ENCODE assay signal across 13 cellular contexts in genomic region chr6:29763491-29764289, GRCh38. TPM values are rescaled to one million over a fixed set of nuclear protein-coding genes. Genes with fewer than 3 reads are reported as not detected.
A peak's percentile ranks its signal among the peaks of the same experiment; 100 is the strongest.
DNase-seq lines count a peak whose midpoint lies in the region; ATAC-seq and TF ChIP-seq lines count a peak whose summit lies in the region.
"Had no signal": no experiment of that assay in that cellular context is flagged by ENCODE, and none has a peak within 500 bp of the region (broad histone marks: within the 10 kb centered on the region; RNA-seq: fewer than 3 reads in every experiment).

No MANE protein-coding gene starts in this region.

- no peak for TF ChIP-seq CTCF in natural killer cell (IDR thresholded peaks at IDR 0.05)
- no peak for TF ChIP-seq CTCF in activated CD8-positive, alpha-beta T cell treated with anti-CD3 and anti-CD28 coated beads for 36 hours (IDR thresholded peaks at IDR 0.05)
- TF ChIP-seq CTCF in fibroblast of pulmonary artery (IDR thresholded peaks at IDR 0.05; ENCODE audit: low read length, missing control alignments): no peak
- TF ChIP-seq CTCF in prostate gland (IDR thresholded peaks at IDR 0.05): no peak

- no peaks in the 10 kb centered on the region for H3K9me3 ChIP-seq in prostate gland
- H3K9me3 ChIP-seq: uterus had no signal

- peak overlapping the region in 1 of 2 donors; percentile 31 for H3K27ac Mint-ChIP-seq in natural killer cell treated with Interleukin-12 subunit alpha and Interleukin-12 subunit beta and Interleukin-15 and Interleukin-18, amount 100 ng/mL, for 72 hours
- H3K27ac Mint-ChIP-seq in natural killer cell: no peak overlapping the region
- H3K27ac Mint-ChIP-seq in activated CD8-positive, alpha-beta T cell treated with anti-CD3 and anti-CD28 coated beads for 36 hours: peak overlapping the region; percentile 39
- H3K27ac Mint-ChIP-seq: immature natural killer cell had no signal

- H3K9me3 Mint-ChIP-seq in natural killer cell treated with Interleukin-12 subunit alpha and Interleukin-12 subunit beta and Interleukin-15 and Interleukin-18, amount 100 ng/mL, for 72 hours: no peaks in the 10 kb centered on the region
- H3K9me3 Mint-ChIP-seq in natural killer cell: no peaks in the 10 kb centered on the region
- H3K9me3 Mint-ChIP-seq in activated CD8-positive, alpha-beta T cell treated with anti-CD3 and anti-CD28 coated beads for 36 hours: no peaks in the 10 kb centered on the region
- H3K9me3 Mint-ChIP-seq: IgD-negative memory B cell, immature natural killer cell had no signal

- no peaks in the 10 kb centered on the region for H3K36me3 ChIP-seq in prostate gland
- H3K36me3 ChIP-seq: uterus had no signal

- peak; percentile 83 to 86 for ATAC-seq in natural killer cell treated with Interleukin-12 subunit alpha and Interleukin-12 subunit beta and Interleukin-15 and Interleukin-18, amount 100 ng/mL, for 72 hours
- no peak for ATAC-seq in natural killer cell
- peak; percentile 93 for ATAC-seq in activated CD8-positive, alpha-beta T cell treated with anti-CD3 and anti-CD28 coated beads for 36 hours
- ATAC-seq in HG03457 (IDR thresholded peaks at IDR 0.05; ENCODE audit: unreplicated experiment): no peak

- WGBS in prostate gland: 69% methylated on average over 2 of the region's 2 CpGs

- no peaks in the 10 kb centered on the region for H3K36me3 Mint-ChIP-seq in natural killer cell treated with Interleukin-12 subunit alpha and Interleukin-12 subunit beta and Interleukin-15 and Interleukin-18, amount 100 ng/mL, for 72 hours
- no peaks in the 10 kb centered on the region for H3K36me3 Mint-ChIP-seq in natural killer cell
- H3K36me3 Mint-ChIP-seq in activated CD8-positive, alpha-beta T cell treated with anti-CD3 and anti-CD28 coated beads for 36 hours (ENCODE audit: low read depth): no peaks in the 10 kb centered on the region
- H3K36me3 Mint-ChIP-seq: IgD-negative memory B cell, immature natural killer cell had no signal

- H3K4me1 ChIP-seq in prostate gland (replicated peaks): no peaks in the 10 kb centered on the region
- H3K4me1 ChIP-seq: uterus had no signal

- peaks cover 11 to 15% of the 10 kb centered on the region in 2 donors for H3K27me3 Mint-ChIP-seq in natural killer cell treated with Interleukin-12 subunit alpha and Interleukin-12 subunit beta and Interleukin-15 and Interleukin-18, amount 100 ng/mL, for 72 hours
- peaks cover 0 to 14% of the 10 kb centered on the region in 2 donors for H3K27me3 Mint-ChIP-seq in natural killer cell (ENCODE audit: low read depth in 2 of 2)
- H3K27me3 Mint-ChIP-seq in activated CD8-positive, alpha-beta T cell treated with anti-CD3 and anti-CD28 coated beads for 36 hours: peaks cover 6% of the 10 kb centered on the region

- H3K4me3 Mint-ChIP-seq in natural killer cell treated with Interleukin-12 subunit alpha and Interleukin-12 subunit beta and Interleukin-15 and Interleukin-18, amount 100 ng/mL, for 72 hours: no peak overlapping the region
- no peak overlapping the region for H3K4me3 Mint-ChIP-seq in natural killer cell
- no peak overlapping the region for H3K4me3 Mint-ChIP-seq in activated CD8-positive, alpha-beta T cell treated with anti-CD3 and anti-CD28 coated beads for 36 hours
- H3K4me3 Mint-ChIP-seq: IgD-negative memory B cell, immature natural killer cell had no signal

- intact Hi-C loops in natural killer cell (cut with micrococcal nuclease): no loop called here
- intact Hi-C loops in activated CD8-positive, alpha-beta T cell treated with anti-CD3 and anti-CD28 coated beads for 36 hours (cut with micrococcal nuclease): no loop called here
- intact Hi-C loops in prostate gland (cut with DNase I): no loop called here

- TF ChIP-seq POLR2A in prostate gland (IDR thresholded peaks at IDR 0.05): no peak

- no peak overlapping the region for H3K4me3 ChIP-seq in fibroblast of pulmonary artery (replicated peaks; ENCODE audit: low read depth, low read length)
- H3K4me3 ChIP-seq in prostate gland: no peak overlapping the region
- H3K4me3 ChIP-seq: uterus had no signal

- CTCF ChIA-PET in activated CD8-positive, alpha-beta T cell treated with anti-CD3 and anti-CD28 coated beads for 36 hours (lab: Charles Lee): interaction anchor here (1.0 to 3.1 kb wide), 6 partner anchors 11 to 114 kb away, joined by 3 to 11 read pairs (median 4); no protein-coding TSS in a partner anchor

- POLR2A ChIA-PET in activated CD8-positive, alpha-beta T cell treated with anti-CD3 and anti-CD28 coated beads for 36 hours (lab: Charles Lee): no interaction called here

- no peak for DNase-seq in natural killer cell treated with Interleukin-12 subunit alpha and Interleukin-12 subunit beta and Interleukin-15 and Interleukin-18, amount 100 ng/mL, for 72 hours (ENCODE audit: low spot score)
- DNase-seq in natural killer cell (no peak), fibroblast of pulmonary artery (ENCODE audit: low read depth) (peak; percentile 89), stromal cell of bone marrow (ENCODE audit: low read depth) (peak; percentile 86), activated gamma-delta T cell treated with Interleukin-2 at 50 U/mL for 16 hours (no peak), prostate gland (ENCODE audit: low spot score) (no peak)
- peak; percentile 55 for DNase-seq in activated CD8-positive, alpha-beta T cell treated with anti-CD3 and anti-CD28 coated beads for 36 hours
- DNase-seq: COR-L47, immature natural killer cell, OCI-M1, uterus had no signal

- peaks cover 13 to 19% of the 10 kb centered on the region in 2 donors for H3K4me1 Mint-ChIP-seq in natural killer cell treated with Interleukin-12 subunit alpha and Interleukin-12 subunit beta and Interleukin-15 and Interleukin-18, amount 100 ng/mL, for 72 hours (ENCODE audit: low read depth in 2 of 2)
- no peaks in the 10 kb centered on the region for H3K4me1 Mint-ChIP-seq in natural killer cell
- H3K4me1 Mint-ChIP-seq in activated CD8-positive, alpha-beta T cell treated with anti-CD3 and anti-CD28 coated beads for 36 hours (ENCODE audit: low read depth): peaks cover 15% of the 10 kb centered on the region
- H3K4me1 Mint-ChIP-seq: immature natural killer cell had no signal

- no peaks in the 10 kb centered on the region for H3K27me3 ChIP-seq in prostate gland (replicated peaks; ENCODE audit: insufficient read depth)
- H3K27me3 ChIP-seq: uterus had no signal

- H3K27ac ChIP-seq in prostate gland: no peak overlapping the region
- H3K27ac ChIP-seq: uterus had no signal

RNA-seq across cellular contexts. Expression of gene HLA-F, which starts 40.5 kb away (rescaled TPM):
- total RNA-seq in natural killer cell treated with Interleukin-12 subunit alpha and Interleukin-12 subunit beta and Interleukin-15 and Interleukin-18, amount 100 ng/mL, for 72 hours: 100 to 1,000 TPM; 277 to 518 TPM
- total RNA-seq in natural killer cell (1,000 to 10,000 TPM; 1,031 to 1,621 (median 1,125) TPM), prostate gland (10 to 100 TPM; 34.0 to 62.1 TPM)
- total RNA-seq in activated CD8-positive, alpha-beta T cell treated with anti-CD3 and anti-CD28 coated beads for 36 hours: 100 to 1,000 TPM; 172 TPM

Comparison
In these comparisons a context has a peak if more than half of its experiments do, and no peak if none do; other contexts are left out.
1. ATAC-seq: peak in natural killer cell treated with Interleukin-12 subunit alpha and Interleukin-12 subunit beta and Interleukin-15 and Interleukin-18, amount 100 ng/mL, for 72 hours (2 of 2) and activated CD8-positive, alpha-beta T cell treated with anti-CD3 and anti-CD28 coated beads for 36 hours (single experiment); none in natural killer cell (0 of 3) and HG03457 (single experiment).
2. DNase-seq: peak in activated CD8-positive, alpha-beta T cell treated with anti-CD3 and anti-CD28 coated beads for 36 hours (single experiment), fibroblast of pulmonary artery (single experiment) and stromal cell of bone marrow (single experiment); none in natural killer cell treated with Interleukin-12 subunit alpha and Interleukin-12 subunit beta and Interleukin-15 and Interleukin-18, amount 100 ng/mL, for 72 hours (single experiment), natural killer cell (single experiment), activated gamma-delta T cell treated with Interleukin-2 at 50 U/mL for 16 hours (single experiment) and prostate gland (single experiment).